In the genomic region with DNA sequence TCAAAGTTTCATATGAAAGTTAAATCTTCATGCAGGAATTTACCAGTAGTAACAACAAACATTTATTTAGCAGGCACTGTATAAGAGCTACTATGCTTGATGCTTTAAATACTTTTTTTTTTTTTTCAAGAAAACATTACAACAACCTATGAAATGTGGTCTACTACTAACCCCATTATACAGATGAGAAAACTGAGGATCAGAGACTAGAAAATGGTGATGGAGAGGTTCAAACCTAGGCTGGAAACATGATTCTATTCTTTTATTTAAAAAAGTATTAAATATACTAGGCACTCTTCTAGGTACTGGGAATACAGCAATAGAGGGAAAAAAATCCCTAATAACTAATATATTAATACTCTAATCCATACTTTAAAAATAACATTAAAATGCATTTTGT, we compare ENCODE assay signal across 27 cellular contexts.
"Had no signal": no experiment of that assay in that cellular context is flagged by ENCODE, and none has a peak within 500 bp of the region (broad histone marks: within the 10 kb centered on the region; RNA-seq: fewer than 3 reads in every experiment).

No MANE protein-coding gene starts in this region.

- H3K27ac ChIP-seq: stomach, suprapubic skin, testis, thoracic aorta, thyroid gland, tibial artery, tibial nerve, transverse colon, upper lobe of left lung, upper lobe of right lung, uterus, vagina had no signal

- ATAC-seq: stimulated activated effector memory CD8-positive, alpha-beta T cell treated with anti-CD3 and anti-CD28 coated beads, Interleukin-12 subunit alpha, Interleukin-12 subunit beta, amount 100 ng/mL, for 72 hours; stimulated activated memory B cell treated with anti-CD40 and anti-IgM and Interleukin-4, amounts not matched to agents 10 μg/mL and 1 μg/mL and 100 μg/mL, for 72 hours; stimulated activated naive B cell treated with anti-CD40 and anti-IgM and Interleukin-4, amounts not matched to agents 10 μg/mL and 1 μg/mL and 100 μg/mL, for 72 hours; stimulated activated naive CD8-positive, alpha-beta T cell treated with anti-CD3 and anti-CD28 coated beads, Interleukin-15, amount 100 ng/mL, for 72 hours; stimulated activated naive CD8-positive, alpha-beta T cell treated with anti-CD3 and anti-CD28 coated beads, Interleukin-15, Interleukin-2, amounts not matched to agents 100 U/mL and 50 U/mL, for 24 hours; upper lobe of right lung had no signal

- FAIRE-seq: urothelium cell line had no signal

- H3K9me3 ChIP-seq: testis, thyroid gland, upper lobe of right lung, vagina had no signal

- H3K4me3 ChIP-seq: stomach, suprapubic skin, testis, thoracic aorta, thyroid gland, tibial artery, tibial nerve, transverse colon, upper lobe of left lung, upper lobe of right lung, uterus, vagina had no signal

- H3K4me1 ChIP-seq: stomach, suprapubic skin, testis, thyroid gland, tibial artery, tibial nerve, transverse colon, upper lobe of left lung, upper lobe of right lung, uterus, vagina had no signal

- H3K36me3 ChIP-seq: uterus had no signal

- H3K27me3 ChIP-seq: stomach, suprapubic skin, testis, thyroid gland, tibial artery, tibial nerve, transverse colon, upper lobe of left lung, upper lobe of right lung, uterus, vagina had no signal

- DNase-seq: stimulated activated CD4-positive, alpha-beta T cell treated with anti-CD3 and anti-CD28 coated beads, Interleukin-2, amount 100 ng/mL, for 48 hours; stimulated activated CD4-positive, alpha-beta T cell treated with anti-CD3 and anti-CD28 coated beads, Interleukin-4, amount 100 ng/mL, for 1 hour; stimulated activated CD4-positive, alpha-beta T cell treated with anti-CD3 and anti-CD28 coated beads, Interleukin-4, amount 100 ng/mL, for 24 hours; stimulated activated CD4-positive, alpha-beta T cell treated with anti-CD3 and anti-CD28 coated beads, Interleukin-4, amount 100 ng/mL, for 4 hours; stimulated activated CD8-positive, alpha-beta memory T cell treated with anti-CD3 and anti-CD28 coated beads, Interleukin-4, amount 100 ng/mL, for 48 hours; stimulated activated naive B cell treated with anti-CD40 and anti-IgM and Interleukin-4, amounts not matched to agents 10 μg/mL and 1 μg/mL and 100 μg/mL, for 72 hours; stimulated activated naive CD4-positive, alpha-beta T cell; stimulated activated naive CD4-positive, alpha-beta T cell treated with Interleukin-2 at 50 U/mL for 16 hours; stimulated activated naive CD8-positive, alpha-beta T cell treated with anti-CD3 and anti-CD28 coated beads, Interleukin-15, amount 100 ng/mL, for 72 hours; stimulated activated naive CD8-positive, alpha-beta T cell treated with anti-CD3 and anti-CD28 coated beads, Interleukin-15, Interleukin-2, amounts not matched to agents 100 U/mL and 50 U/mL, for 24 hours; stomach; substantia nigra; testis; thyroid gland; tibial artery; transverse colon; trophoblast cell; upper lobe of left lung; upper lobe of right lung; uterus had no signal
